In the genomic region with DNA sequence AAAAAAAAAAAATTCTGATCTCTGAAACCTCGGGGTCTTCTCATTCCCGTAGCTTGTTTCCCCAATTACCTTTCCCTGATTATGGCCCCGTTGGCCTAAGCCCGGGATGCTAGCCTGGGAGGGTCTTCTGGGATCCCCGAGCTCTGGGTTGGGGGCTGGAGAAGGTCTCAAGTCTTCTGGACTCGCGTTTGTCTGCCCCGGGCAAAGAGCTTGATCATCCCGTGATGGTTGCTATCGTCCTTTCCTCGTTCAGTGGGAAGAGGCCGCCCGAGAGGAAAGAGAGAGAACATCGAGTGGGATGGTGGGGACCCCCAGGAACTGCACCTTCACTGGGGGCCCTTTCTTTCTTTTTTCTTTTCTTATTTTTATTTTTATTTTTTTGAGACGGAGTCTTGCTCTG, we compare ENCODE assay signal across 21 cellular contexts. TPM values are rescaled to one million over a fixed set of nuclear protein-coding genes. Genes with fewer than 3 reads are reported as not detected.
"Had no signal": no experiment of that assay in that cellular context is flagged by ENCODE, and none has a peak within 500 bp of the region (broad histone marks: within the 10 kb centered on the region; RNA-seq: fewer than 3 reads in every experiment).

No MANE protein-coding gene starts in this region.

- H3K4me1 Mint-ChIP-seq: neural crest cell had no signal

- H3K36me3 Mint-ChIP-seq: WTC11 had no signal

- H3K9me3 Mint-ChIP-seq: neural crest cell, WTC11 had no signal

- ATAC-seq: body of pancreas, left lobe of liver, right cardiac atrium, T-cell, WTC11 had no signal

- DNase-seq: activated CD4-positive, alpha-beta T cell treated with anti-CD3 and anti-CD28 coated beads for 48 hours; activated gamma-delta T cell; activated naive CD8-positive, alpha-beta T cell treated with anti-CD3 and anti-CD28 coated beads for 36 hours; activated T-cell treated with anti-CD3 and anti-CD28 coated beads, Interleukin-2, amount 50 U/mL, for 1 hour; amygdala; body of pancreas; caudate nucleus; esophagus squamous epithelium; right cardiac atrium; stimulated activated CD4-positive, alpha-beta T cell treated with anti-CD3 and anti-CD28 coated beads, Interleukin-15, amount 100 ng/mL, for 24 hours; stimulated activated CD4-positive, alpha-beta T cell treated with anti-CD3 and anti-CD28 coated beads, Interleukin-4, amount 100 ng/mL, for 24 hours; stimulated activated naive CD4-positive, alpha-beta T cell treated with Interleukin-2 at 50 U/mL for 16 hours; substantia nigra; T-cell; trophoblast cell had no signal

- H3K27ac Mint-ChIP-seq: activated naive CD8-positive, alpha-beta T cell treated with anti-CD3 and anti-CD28 coated beads for 36 hours; T-cell; WTC11 had no signal

- H3K4me3 Mint-ChIP-seq: neural crest cell, T-cell, WTC11 had no signal

RNA-seq across cellular contexts. Expression of gene GNA15, which starts 2.4 kb away (rescaled TPM):
- total RNA-seq: lung microvascular endothelial cell, neural crest cell had no signal

RNA-seq across cellular contexts. Expression of gene S1PR4, which starts 40.3 kb away (rescaled TPM):
- total RNA-seq: fibroblast of villous mesenchyme, neural crest cell, osteoblast had no signal
